In the genomic region with DNA sequence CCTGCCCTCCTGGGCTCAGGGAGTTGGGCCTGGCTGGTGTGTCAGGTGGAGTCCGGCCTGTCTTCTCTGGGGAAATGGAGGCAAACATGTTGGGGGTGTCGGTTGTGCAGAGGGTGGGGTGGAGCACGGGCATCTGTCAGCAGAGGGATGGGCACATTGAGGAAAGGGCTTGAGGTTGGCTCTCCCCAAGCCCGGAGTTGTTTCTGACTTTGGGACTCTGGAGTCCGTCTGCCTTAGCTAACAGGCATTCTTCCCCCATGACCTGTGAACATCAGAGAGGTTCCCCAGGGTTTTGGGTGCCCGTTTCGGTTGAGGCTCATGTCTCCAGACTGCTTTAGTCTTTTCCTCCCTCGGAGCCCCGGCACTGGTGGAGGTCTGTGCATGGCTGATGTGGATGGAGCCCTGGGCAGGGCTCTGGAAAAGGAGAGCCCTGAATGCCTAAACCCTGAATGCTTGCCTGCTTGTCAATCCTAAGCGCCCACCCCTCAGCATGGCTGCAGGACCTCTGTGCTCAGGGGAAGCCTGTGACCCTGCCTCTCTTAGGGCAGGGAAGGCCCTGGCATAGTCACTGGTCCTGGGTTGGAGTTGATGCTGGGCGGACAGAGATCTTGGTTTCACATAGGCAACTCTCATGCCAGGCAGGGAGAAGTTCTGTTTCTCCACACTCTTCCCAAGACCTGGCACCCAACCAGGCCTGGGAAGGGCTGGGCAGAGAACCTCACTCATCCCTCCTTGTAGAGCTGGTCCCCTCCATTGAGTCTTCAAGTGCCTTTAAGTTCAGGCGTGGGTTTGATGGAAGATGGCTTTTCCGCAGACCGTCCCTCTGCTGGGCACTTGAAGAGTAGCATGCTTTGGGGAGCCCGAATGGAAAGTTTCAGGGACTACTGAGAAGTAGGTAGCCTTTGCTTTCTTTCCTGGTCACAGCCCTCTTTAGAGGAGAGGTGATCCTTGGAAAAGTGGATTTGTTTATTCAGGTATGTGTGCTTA, we compare ENCODE assay signal across 1 cellular context.
TF ChIP-seq lines count a peak whose summit lies in the region.

No MANE protein-coding gene starts in this region.

TF ChIP-seq in WTC11, 78 proteins besides CTCF, POLR2A, EP300 and RAD21 (continued from another document):
- TF ChIP-seq AFF4 (CRISPR knock-in tag; IDR thresholded peaks at IDR 0.05; ENCODE audit: borderline replicate concordance) (no peak), PRRX2 (CRISPR knock-in tag; IDR thresholded peaks at IDR 0.05) (no peak), E2F1 (CRISPR knock-in tag; IDR thresholded peaks at IDR 0.05) (no peak), ZNF396 (CRISPR knock-in tag; IDR thresholded peaks at IDR 0.05; ENCODE audit: borderline replicate concordance) (no peak), KAT7 (CRISPR knock-in tag; IDR thresholded peaks at IDR 0.05; ENCODE audit: borderline replicate concordance) (no peak), NFATC4 (CRISPR knock-in tag; IDR thresholded peaks at IDR 0.05) (no peak), FOXP1 (CRISPR knock-in tag; IDR thresholded peaks at IDR 0.05; ENCODE audit: borderline replicate concordance) (no peak), ZNF263 (CRISPR knock-in tag; IDR thresholded peaks at IDR 0.05; ENCODE audit: low read depth) (no peak)
- TF ChIP-seq, protein P1, sequence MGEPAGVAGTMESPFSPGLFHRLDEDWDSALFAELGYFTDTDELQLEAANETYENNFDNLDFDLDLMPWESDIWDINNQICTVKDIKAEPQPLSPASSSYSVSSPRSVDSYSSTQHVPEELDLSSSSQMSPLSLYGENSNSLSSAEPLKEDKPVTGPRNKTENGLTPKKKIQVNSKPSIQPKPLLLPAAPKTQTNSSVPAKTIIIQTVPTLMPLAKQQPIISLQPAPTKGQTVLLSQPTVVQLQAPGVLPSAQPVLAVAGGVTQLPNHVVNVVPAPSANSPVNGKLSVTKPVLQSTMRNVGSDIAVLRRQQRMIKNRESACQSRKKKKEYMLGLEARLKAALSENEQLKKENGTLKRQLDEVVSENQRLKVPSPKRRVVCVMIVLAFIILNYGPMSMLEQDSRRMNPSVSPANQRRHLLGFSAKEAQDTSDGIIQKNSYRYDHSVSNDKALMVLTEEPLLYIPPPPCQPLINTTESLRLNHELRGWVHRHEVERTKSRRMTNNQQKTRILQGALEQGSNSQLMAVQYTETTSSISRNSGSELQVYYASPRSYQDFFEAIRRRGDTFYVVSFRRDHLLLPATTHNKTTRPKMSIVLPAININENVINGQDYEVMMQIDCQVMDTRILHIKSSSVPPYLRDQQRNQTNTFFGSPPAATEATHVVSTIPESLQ (CRISPR knock-in tag; IDR thresholded peaks at IDR 0.05), result no peak
- TF ChIP-seq, protein P2, sequence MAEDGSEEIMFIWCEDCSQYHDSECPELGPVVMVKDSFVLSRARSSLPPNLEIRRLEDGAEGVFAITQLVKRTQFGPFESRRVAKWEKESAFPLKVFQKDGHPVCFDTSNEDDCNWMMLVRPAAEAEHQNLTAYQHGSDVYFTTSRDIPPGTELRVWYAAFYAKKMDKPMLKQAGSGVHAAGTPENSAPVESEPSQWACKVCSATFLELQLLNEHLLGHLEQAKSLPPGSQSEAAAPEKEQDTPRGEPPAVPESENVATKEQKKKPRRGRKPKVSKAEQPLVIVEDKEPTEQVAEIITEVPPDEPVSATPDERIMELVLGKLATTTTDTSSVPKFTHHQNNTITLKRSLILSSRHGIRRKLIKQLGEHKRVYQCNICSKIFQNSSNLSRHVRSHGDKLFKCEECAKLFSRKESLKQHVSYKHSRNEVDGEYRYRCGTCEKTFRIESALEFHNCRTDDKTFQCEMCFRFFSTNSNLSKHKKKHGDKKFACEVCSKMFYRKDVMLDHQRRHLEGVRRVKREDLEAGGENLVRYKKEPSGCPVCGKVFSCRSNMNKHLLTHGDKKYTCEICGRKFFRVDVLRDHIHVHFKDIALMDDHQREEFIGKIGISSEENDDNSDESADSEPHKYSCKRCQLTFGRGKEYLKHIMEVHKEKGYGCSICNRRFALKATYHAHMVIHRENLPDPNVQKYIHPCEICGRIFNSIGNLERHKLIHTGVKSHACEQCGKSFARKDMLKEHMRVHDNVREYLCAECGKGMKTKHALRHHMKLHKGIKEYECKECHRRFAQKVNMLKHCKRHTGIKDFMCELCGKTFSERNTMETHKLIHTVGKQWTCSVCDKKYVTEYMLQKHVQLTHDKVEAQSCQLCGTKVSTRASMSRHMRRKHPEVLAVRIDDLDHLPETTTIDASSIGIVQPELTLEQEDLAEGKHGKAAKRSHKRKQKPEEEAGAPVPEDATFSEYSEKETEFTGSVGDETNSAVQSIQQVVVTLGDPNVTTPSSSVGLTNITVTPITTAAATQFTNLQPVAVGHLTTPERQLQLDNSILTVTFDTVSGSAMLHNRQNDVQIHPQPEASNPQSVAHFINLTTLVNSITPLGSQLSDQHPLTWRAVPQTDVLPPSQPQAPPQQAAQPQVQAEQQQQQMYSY (CRISPR knock-in tag; IDR thresholded peaks at IDR 0.05), result no peak
- TF ChIP-seq, protein P3, sequence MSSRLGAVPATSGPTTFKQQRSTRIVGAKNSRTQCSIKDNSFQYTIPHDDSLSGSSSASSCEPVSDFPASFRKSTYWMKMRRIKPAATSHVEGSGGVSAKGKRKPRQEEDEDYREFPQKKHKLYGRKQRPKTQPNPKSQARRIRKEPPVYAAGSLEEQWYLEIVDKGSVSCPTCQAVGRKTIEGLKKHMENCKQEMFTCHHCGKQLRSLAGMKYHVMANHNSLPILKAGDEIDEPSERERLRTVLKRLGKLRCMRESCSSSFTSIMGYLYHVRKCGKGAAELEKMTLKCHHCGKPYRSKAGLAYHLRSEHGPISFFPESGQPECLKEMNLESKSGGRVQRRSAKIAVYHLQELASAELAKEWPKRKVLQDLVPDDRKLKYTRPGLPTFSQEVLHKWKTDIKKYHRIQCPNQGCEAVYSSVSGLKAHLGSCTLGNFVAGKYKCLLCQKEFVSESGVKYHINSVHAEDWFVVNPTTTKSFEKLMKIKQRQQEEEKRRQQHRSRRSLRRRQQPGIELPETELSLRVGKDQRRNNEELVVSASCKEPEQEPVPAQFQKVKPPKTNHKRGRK (CRISPR knock-in tag; IDR thresholded peaks at IDR 0.05; ENCODE audit: borderline replicate concordance), result no peak
- TF ChIP-seq, protein P4, sequence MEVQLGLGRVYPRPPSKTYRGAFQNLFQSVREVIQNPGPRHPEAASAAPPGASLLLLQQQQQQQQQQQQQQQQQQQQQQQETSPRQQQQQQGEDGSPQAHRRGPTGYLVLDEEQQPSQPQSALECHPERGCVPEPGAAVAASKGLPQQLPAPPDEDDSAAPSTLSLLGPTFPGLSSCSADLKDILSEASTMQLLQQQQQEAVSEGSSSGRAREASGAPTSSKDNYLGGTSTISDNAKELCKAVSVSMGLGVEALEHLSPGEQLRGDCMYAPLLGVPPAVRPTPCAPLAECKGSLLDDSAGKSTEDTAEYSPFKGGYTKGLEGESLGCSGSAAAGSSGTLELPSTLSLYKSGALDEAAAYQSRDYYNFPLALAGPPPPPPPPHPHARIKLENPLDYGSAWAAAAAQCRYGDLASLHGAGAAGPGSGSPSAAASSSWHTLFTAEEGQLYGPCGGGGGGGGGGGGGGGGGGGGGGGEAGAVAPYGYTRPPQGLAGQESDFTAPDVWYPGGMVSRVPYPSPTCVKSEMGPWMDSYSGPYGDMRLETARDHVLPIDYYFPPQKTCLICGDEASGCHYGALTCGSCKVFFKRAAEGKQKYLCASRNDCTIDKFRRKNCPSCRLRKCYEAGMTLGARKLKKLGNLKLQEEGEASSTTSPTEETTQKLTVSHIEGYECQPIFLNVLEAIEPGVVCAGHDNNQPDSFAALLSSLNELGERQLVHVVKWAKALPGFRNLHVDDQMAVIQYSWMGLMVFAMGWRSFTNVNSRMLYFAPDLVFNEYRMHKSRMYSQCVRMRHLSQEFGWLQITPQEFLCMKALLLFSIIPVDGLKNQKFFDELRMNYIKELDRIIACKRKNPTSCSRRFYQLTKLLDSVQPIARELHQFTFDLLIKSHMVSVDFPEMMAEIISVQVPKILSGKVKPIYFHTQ (CRISPR knock-in tag; IDR thresholded peaks at IDR 0.05), result no peak
- TF ChIP-seq, protein P5, sequence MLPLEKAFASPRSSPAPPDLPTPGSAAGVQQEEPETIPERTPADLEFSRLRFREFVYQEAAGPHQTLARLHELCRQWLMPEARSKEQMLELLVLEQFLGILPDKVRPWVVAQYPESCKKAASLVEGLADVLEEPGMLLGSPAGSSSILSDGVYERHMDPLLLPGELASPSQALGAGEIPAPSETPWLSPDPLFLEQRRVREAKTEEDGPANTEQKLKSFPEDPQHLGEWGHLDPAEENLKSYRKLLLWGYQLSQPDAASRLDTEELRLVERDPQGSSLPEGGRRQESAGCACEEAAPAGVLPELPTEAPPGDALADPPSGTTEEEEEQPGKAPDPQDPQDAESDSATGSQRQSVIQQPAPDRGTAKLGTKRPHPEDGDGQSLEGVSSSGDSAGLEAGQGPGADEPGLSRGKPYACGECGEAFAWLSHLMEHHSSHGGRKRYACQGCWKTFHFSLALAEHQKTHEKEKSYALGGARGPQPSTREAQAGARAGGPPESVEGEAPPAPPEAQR (CRISPR knock-in tag; IDR thresholded peaks at IDR 0.05), result no peak
